In genomic region chr2:164061129-164061746, GRCh38 we compare ENCODE assay signal across 8 cellular contexts.
A peak's percentile ranks its signal among the peaks of the same experiment; 100 is the strongest.
DNase-seq lines count a peak whose midpoint lies in the region; ATAC-seq and FAIRE-seq lines count a peak whose summit lies in the region.

No MANE protein-coding gene starts in this region.

- ATAC-seq in GM21619 (IDR thresholded peaks at IDR 0.05; ENCODE audit: unreplicated experiment) = peak; percentile 84

- in situ Hi-C loops in G401 (cut with HindIII; ENCODE audit: low sequenced_read_pairs) = loop anchor here (5.0 kb wide), 1 partner anchor 79 kb away; no protein-coding TSS in a partner anchor

- no peaks in the 10 kb centered on the region for H3K4me1 Mint-ChIP-seq in activated CD4-positive, alpha-beta memory T cell treated with anti-CD3 and anti-CD28 coated beads for 36 hours (ENCODE audit: low read depth)

- no peaks in the 10 kb centered on the region for H3K36me3 Mint-ChIP-seq in activated CD4-positive, alpha-beta memory T cell treated with anti-CD3 and anti-CD28 coated beads for 36 hours

- intact Hi-C loops in activated CD4-positive, alpha-beta memory T cell treated with anti-CD3 and anti-CD28 coated beads for 36 hours (cut with micrococcal nuclease) = no loop called here

- H3K4me3 Mint-ChIP-seq in activated CD4-positive, alpha-beta memory T cell treated with anti-CD3 and anti-CD28 coated beads for 36 hours = no peak overlapping the region

- FAIRE-seq in urothelium cell line (lab: Jason Lieb, UNC) = peak; percentile 55

- H3K9me3 Mint-ChIP-seq in activated CD4-positive, alpha-beta memory T cell treated with anti-CD3 and anti-CD28 coated beads for 36 hours = peaks cover 5% of the 10 kb centered on the region

- no peaks in the 10 kb centered on the region for H3K27me3 Mint-ChIP-seq in activated CD4-positive, alpha-beta memory T cell treated with anti-CD3 and anti-CD28 coated beads for 36 hours

- POLR2A ChIA-PET in activated CD4-positive, alpha-beta memory T cell treated with anti-CD3 and anti-CD28 coated beads for 36 hours (lab: Charles Lee) = no interaction called here

- peak; percentile 8 for DNase-seq in G401 (ENCODE audit: low spot score)
- DNase-seq in Kasumi-1 (lab: John Stamatoyannopoulos, UW) = peak; percentile 69 to 82
- DNase-seq in amniotic stem cell (lab: John Stamatoyannopoulos, UW) = peak; percentile 14
- DNase-seq in iPS-NIHi11 (ENCODE audit: low spot score) = peak; percentile 64
- peak; percentile 31 for DNase-seq in urothelium cell line (ENCODE audit: low spot score)
- no peak for DNase-seq in activated CD4-positive, alpha-beta memory T cell treated with anti-CD3 and anti-CD28 coated beads for 36 hours
- no peak for DNase-seq in central memory CD4-positive, alpha-beta T cell

- H3K27ac Mint-ChIP-seq in activated CD4-positive, alpha-beta memory T cell treated with anti-CD3 and anti-CD28 coated beads for 36 hours = no peak overlapping the region

- CTCF ChIA-PET in activated CD4-positive, alpha-beta memory T cell treated with anti-CD3 and anti-CD28 coated beads for 36 hours (lab: Charles Lee) = no interaction called here

Comparison
In these comparisons a context has a peak if more than half of its experiments do, and no peak if none do; other contexts are left out.
1. DNase-seq: peak in G401 (single experiment), Kasumi-1 (2 of 2), amniotic stem cell (single experiment), iPS-NIHi11 (single experiment) and urothelium cell line (single experiment); none in activated CD4-positive, alpha-beta memory T cell treated with anti-CD3 and anti-CD28 coated beads for 36 hours (single experiment) and central memory CD4-positive, alpha-beta T cell (single experiment).